Comparison of ENCODE assay signal across 19 cellular contexts in the genomic region with DNA sequence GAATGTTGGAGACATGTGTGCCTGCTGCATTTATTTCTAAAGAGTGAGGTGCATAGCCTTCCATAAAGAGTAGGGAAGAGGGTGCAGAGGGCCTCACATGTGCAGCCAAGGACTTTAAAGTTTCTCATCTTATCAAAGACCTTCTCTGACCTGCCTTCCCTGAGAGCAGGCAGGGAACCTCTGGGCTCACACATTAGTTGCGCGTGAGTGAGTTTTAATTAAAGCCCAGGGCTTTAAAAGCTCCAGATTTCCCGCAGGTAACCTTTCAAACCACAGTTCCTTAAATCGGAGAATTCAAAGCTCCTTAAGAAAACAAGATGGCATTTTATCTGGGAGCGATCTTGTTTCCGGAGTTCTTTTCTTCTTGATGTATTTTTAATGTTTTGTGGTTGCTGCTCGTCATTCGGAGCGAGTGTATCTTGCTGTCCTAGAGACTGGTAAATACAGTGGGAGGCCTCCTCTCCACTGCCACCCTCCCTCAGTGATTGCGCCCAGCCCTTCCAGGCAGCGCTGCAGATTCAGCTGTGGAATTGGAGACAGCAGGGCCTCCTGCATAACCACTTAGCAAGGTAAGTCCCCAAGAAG.
"Had no signal": no experiment of that assay in that cellular context is flagged by ENCODE, and none has a peak within 500 bp of the region (broad histone marks: within the 10 kb centered on the region; RNA-seq: fewer than 3 reads in every experiment).

No MANE protein-coding gene starts in this region.

- FAIRE-seq: small intestine had no signal

- H3K27ac ChIP-seq: epithelial cell of prostate, hepatocyte, right lobe of liver, stomach, vagina had no signal

- H3K27me3 ChIP-seq: hepatocyte, right lobe of liver, vagina had no signal

- H3K36me3 ChIP-seq: right lobe of liver, stomach, vagina had no signal

- H3K9me3 ChIP-seq: right lobe of liver, stomach, vagina had no signal

- H3K4me3 ChIP-seq: hepatocyte, lung, right lobe of liver, stomach, vagina had no signal

- H3K4me2 ChIP-seq: hepatocyte had no signal

- DNase-seq: activated CD4-positive, alpha-beta T cell treated with anti-CD3 and anti-CD28 coated beads, Interleukin-2, amount 10 ng/mL, durations not matched to agents 24 days and 14 days; activated naive CD4-positive, alpha-beta T cell treated with anti-CD3 and anti-CD28 coated beads for 36 hours; activated T-cell treated with anti-CD3 and anti-CD28 coated beads, Interleukin-2, amount 50 U/mL, for 24 hours; caudate nucleus; foreskin fibroblast; left colon; midbrain; right lobe of liver; stimulated activated CD4-positive, alpha-beta T cell treated with anti-CD3 and anti-CD28 coated beads, Interleukin-4, amount 100 ng/mL, for 1 hour; stomach had no signal

- H3K9me3 Mint-ChIP-seq: activated CD4-positive, alpha-beta T cell treated with anti-CD3 and anti-CD28 coated beads, Interleukin-2, amount 10 ng/mL, durations not matched to agents 24 days and 14 days; activated CD8-positive, alpha-beta T cell treated with anti-CD3 and anti-CD28 coated beads for 36 hours; activated naive CD4-positive, alpha-beta T cell treated with anti-CD3 and anti-CD28 coated beads for 36 hours; activated T-cell treated with anti-CD3 and anti-CD28 coated beads, Interleukin-2, amount 50 U/mL, for 24 hours; stimulated activated effector memory CD8-positive, alpha-beta T cell treated with anti-CD3 and anti-CD28 coated beads, Interleukin-12 subunit alpha, Interleukin-12 subunit beta, amount 100 ng/mL, for 72 hours had no signal

- H2AFZ ChIP-seq: hepatocyte had no signal

- H3K4me1 Mint-ChIP-seq: activated CD4-positive, alpha-beta T cell treated with anti-CD3 and anti-CD28 coated beads, Interleukin-2, amount 10 ng/mL, durations not matched to agents 24 days and 14 days; stimulated activated effector memory CD8-positive, alpha-beta T cell treated with anti-CD3 and anti-CD28 coated beads, Interleukin-12 subunit alpha, Interleukin-12 subunit beta, amount 100 ng/mL, for 72 hours had no signal

- H3K27me3 Mint-ChIP-seq: activated CD4-positive, alpha-beta T cell treated with anti-CD3 and anti-CD28 coated beads, Interleukin-2, amount 10 ng/mL, durations not matched to agents 24 days and 14 days; activated T-cell treated with anti-CD3 and anti-CD28 coated beads, Interleukin-2, amount 50 U/mL, for 24 hours; progenitor cell of endocrine pancreas had no signal

- H3K27ac Mint-ChIP-seq: activated CD4-positive, alpha-beta T cell treated with anti-CD3 and anti-CD28 coated beads, Interleukin-2, amount 10 ng/mL, durations not matched to agents 24 days and 14 days; activated CD8-positive, alpha-beta T cell treated with anti-CD3 and anti-CD28 coated beads for 36 hours; activated naive CD4-positive, alpha-beta T cell treated with anti-CD3 and anti-CD28 coated beads for 36 hours; activated T-cell treated with anti-CD3 and anti-CD28 coated beads, Interleukin-2, amount 50 U/mL, for 24 hours; progenitor cell of endocrine pancreas; stimulated activated effector memory CD8-positive, alpha-beta T cell treated with anti-CD3 and anti-CD28 coated beads, Interleukin-12 subunit alpha, Interleukin-12 subunit beta, amount 100 ng/mL, for 72 hours had no signal

- H3K4me1 ChIP-seq: right lobe of liver, stomach, vagina had no signal

- H3K79me2 ChIP-seq: hepatocyte had no signal

- H3K4me3 Mint-ChIP-seq: activated CD4-positive, alpha-beta T cell treated with anti-CD3 and anti-CD28 coated beads, Interleukin-2, amount 10 ng/mL, durations not matched to agents 24 days and 14 days; activated CD8-positive, alpha-beta T cell treated with anti-CD3 and anti-CD28 coated beads for 36 hours; activated naive CD4-positive, alpha-beta T cell treated with anti-CD3 and anti-CD28 coated beads for 36 hours; activated T-cell treated with anti-CD3 and anti-CD28 coated beads, Interleukin-2, amount 50 U/mL, for 24 hours; stimulated activated effector memory CD8-positive, alpha-beta T cell treated with anti-CD3 and anti-CD28 coated beads, Interleukin-12 subunit alpha, Interleukin-12 subunit beta, amount 100 ng/mL, for 72 hours had no signal

- ATAC-seq: activated CD8-positive, alpha-beta T cell treated with anti-CD3 and anti-CD28 coated beads for 36 hours; left colon; right lobe of liver; stimulated activated effector memory CD8-positive, alpha-beta T cell treated with anti-CD3 and anti-CD28 coated beads, Interleukin-12 subunit alpha, Interleukin-12 subunit beta, amount 100 ng/mL, for 72 hours had no signal

- H3K36me3 Mint-ChIP-seq: brain; stimulated activated effector memory CD8-positive, alpha-beta T cell treated with anti-CD3 and anti-CD28 coated beads, Interleukin-12 subunit alpha, Interleukin-12 subunit beta, amount 100 ng/mL, for 72 hours had no signal
